ENCODE assay signal across 14 cellular contexts in genomic region chr15:33116218-33116617, GRCh38.
DNase-seq lines count a peak whose midpoint lies in the region; ATAC-seq and TF ChIP-seq lines count a peak whose summit lies in the region.
"Had no signal": no experiment of that assay in that cellular context is flagged by ENCODE, and none has a peak within 500 bp of the region (broad histone marks: within the 10 kb centered on the region; RNA-seq: fewer than 3 reads in every experiment).

No MANE protein-coding gene starts in this region.

- intact Hi-C loops in right cardiac atrium (cut with DNase I) (no loop called here), left ventricle myocardium inferior (cut with micrococcal nuclease) (no loop called here)

- no peak for TF ChIP-seq EP300 in Ishikawa (IDR thresholded peaks at IDR 0.05; ENCODE audit: borderline replicate concordance)
- no peak for TF ChIP-seq EP300 in gastroesophageal sphincter (IDR thresholded peaks at IDR 0.05)

- peak in 2 of 3 donors; percentile 20 to 61 for DNase-seq in right cardiac atrium
- DNase-seq in left ventricle myocardium inferior, result no peak
- DNase-seq in cortex of kidney (lab: John Stamatoyannopoulos, UW), result no peak
- no peak for DNase-seq in KG1 (lab: John Stamatoyannopoulos, UW)
- DNase-seq in SW 1271 (lab: John Stamatoyannopoulos, UW), result no peak
- DNase-seq: AML-193; Caco-2; CD4-positive, alpha-beta T cell; HCEC 1CT had no signal

- H3K4me3 ChIP-seq in right cardiac atrium (ENCODE audit: low read length) (no peak overlapping the region), left ventricle myocardium inferior (no peak overlapping the region), gastroesophageal sphincter (no peak overlapping the region)
- H3K4me3 ChIP-seq: GM23338 had no signal

- 67% methylated on average over 8 of the region's 8 CpGs for WGBS in right cardiac atrium
- 40 to 47% methylated on average over 6 to 8 of the region's 8 CpGs for WGBS in gastroesophageal sphincter (ENCODE audit: low coverage in 1 of 2), 2 donors

- no peaks in the 10 kb centered on the region for H3K36me3 ChIP-seq in left ventricle myocardium inferior
- no peaks in the 10 kb centered on the region for H3K36me3 ChIP-seq in gastroesophageal sphincter

- TF ChIP-seq CTCF in left ventricle myocardium inferior (IDR thresholded peaks at IDR 0.05; ENCODE audit: borderline replicate concordance), result no peak
- TF ChIP-seq CTCF in gastroesophageal sphincter (IDR thresholded peaks at IDR 0.05), result no peak

- H3K27ac ChIP-seq in right cardiac atrium (ENCODE audit: low read length), result no peak overlapping the region
- no peak overlapping the region for H3K27ac ChIP-seq in left ventricle myocardium inferior (replicated peaks)
- peak overlapping the region in 1 of 4 donors; percentile 24 for H3K27ac ChIP-seq in gastroesophageal sphincter
- H3K27ac ChIP-seq: C4-2B, HL-60 had no signal

- no peaks in the 10 kb centered on the region for H3K9me3 ChIP-seq in right cardiac atrium (ENCODE audit: control insufficient read depth, low read length)
- no peaks in the 10 kb centered on the region for H3K9me3 ChIP-seq in left ventricle myocardium inferior (replicated peaks)
- H3K9me3 ChIP-seq in gastroesophageal sphincter, result no peaks in the 10 kb centered on the region
- H3K9me3 ChIP-seq: Caco-2 had no signal

- no peak for TF ChIP-seq RAD21 in Ishikawa (IDR thresholded peaks at IDR 0.05; ENCODE audit: low read depth)

- H3K4me1 ChIP-seq in right cardiac atrium (ENCODE audit: control insufficient read depth, insufficient read depth, low read length) (no peaks in the 10 kb centered on the region), left ventricle myocardium inferior (peaks cover 5% of the 10 kb centered on the region), gastroesophageal sphincter (peaks cover 0 to 8% (median 0%) of the 10 kb centered on the region in 3 donors)
- H3K4me1 ChIP-seq: Caco-2 had no signal

- no peak for TF ChIP-seq POLR2A in gastroesophageal sphincter (IDR thresholded peaks at IDR 0.05)

- no peak for ATAC-seq in right cardiac atrium
- ATAC-seq in gastroesophageal sphincter, result peak; percentile 34
- ATAC-seq: GM23338 had no signal

- H3K27me3 ChIP-seq in right cardiac atrium (ENCODE audit: control insufficient read depth, insufficient read depth) (no peaks in the 10 kb centered on the region), left ventricle myocardium inferior (ENCODE audit: low read depth) (no peaks in the 10 kb centered on the region), gastroesophageal sphincter (no peaks in the 10 kb centered on the region)

TF ChIP-seq in Ishikawa, 13 proteins besides CTCF, POLR2A, EP300 and RAD21:
- TF ChIP-seq FOXM1 (IDR thresholded peaks at IDR 0.05; ENCODE audit: borderline replicate concordance, low read depth) (peak; percentile 92), MAX (IDR thresholded peaks at IDR 0.05) (no peak), TEAD4 (IDR thresholded peaks at IDR 0.05) (no peak), YY1 (IDR thresholded peaks at IDR 0.05; ENCODE audit: low read depth) (no peak)

Comparison
In these comparisons a context has a peak if more than half of its experiments do, and no peak if none do; other contexts are left out.
1. DNase-seq: peak in right cardiac atrium (2 of 3); none in left ventricle myocardium inferior (single experiment), cortex of kidney (single experiment), KG1 (single experiment) and SW 1271 (0 of 2).